ENCODE assay signal across 2 cellular contexts in the genomic region with DNA sequence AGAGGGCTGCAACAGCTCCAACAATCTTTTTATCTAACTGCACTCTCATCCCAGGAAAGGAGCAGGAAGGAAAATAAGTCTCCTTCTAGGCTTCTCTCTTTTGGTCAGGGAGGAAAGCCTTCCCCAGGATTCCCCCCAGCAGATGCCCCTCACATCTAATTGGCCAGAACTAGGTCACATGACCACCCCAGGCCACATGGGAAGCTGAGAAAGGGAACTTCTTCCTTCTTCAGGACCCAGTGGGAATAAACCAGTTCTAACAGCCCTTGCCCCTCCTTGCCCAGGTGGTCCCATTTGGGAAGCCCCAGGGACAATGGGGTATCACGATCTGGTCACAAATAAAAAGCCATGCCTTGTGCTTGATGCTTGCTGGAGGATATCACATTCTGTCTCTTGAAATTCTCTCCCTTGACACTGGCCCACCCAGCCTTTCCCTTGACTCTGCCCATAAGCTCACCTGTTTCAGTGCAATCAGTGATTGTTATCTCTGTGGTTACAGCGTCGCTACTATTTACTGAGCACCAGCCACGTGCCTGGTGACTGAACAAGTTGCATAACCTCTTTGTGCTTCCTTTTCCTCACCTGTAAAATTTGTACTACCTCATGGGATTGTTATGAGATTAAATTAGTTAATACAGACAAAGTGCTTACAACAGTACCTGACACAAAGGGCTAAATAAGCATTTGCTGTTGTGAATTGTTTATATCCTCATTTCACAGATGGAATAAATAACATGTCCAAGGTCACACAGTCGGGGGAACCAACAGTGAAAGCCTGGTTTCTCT.
TF ChIP-seq lines count a peak whose summit lies in the region.

No MANE protein-coding gene starts in this region.

TF ChIP-seq in IMR-90, 13 proteins besides CTCF, POLR2A, EP300 and RAD21:
- no peak for TF ChIP-seq NFE2L2 (IDR thresholded peaks at IDR 0.05; ENCODE audit: low read depth, low read length)
- peak; percentile 63 for TF ChIP-seq USF2 (IDR thresholded peaks at IDR 0.05; ENCODE audit: low read depth, low read length)

TF ChIP-seq in HepG2, 621 proteins besides CTCF, POLR2A, EP300 and RAD21 (continues in another document):
- TF ChIP-seq ZNF614 (CRISPR knock-in tag; IDR thresholded peaks at IDR 0.05; ENCODE audit: borderline replicate concordance) (peak; percentile 90), NONO (IDR thresholded peaks at IDR 0.05) (no peak), NONO (CRISPR knock-in tag; conservative IDR thresholded peaks at IDR 0.05) (peak; percentile 76), ZBTB33 (CRISPR knock-in tag; IDR thresholded peaks at IDR 0.05) (peak; percentile 53; the same call in 1 of the 2 replicates), SOX13 (IDR thresholded peaks at IDR 0.05) (peak; percentile 91), SOX13 (CRISPR knock-in tag; conservative IDR thresholded peaks at IDR 0.05 in 1 of 2, IDR thresholded peaks at IDR 0.05 in 1 of 2) (peak in 1 of 2 experiments; percentile 96; a peak in 2 of 4 replicates), ELF3 (CRISPR knock-in tag; IDR thresholded peaks at IDR 0.05) (peak; percentile 96), MNT (IDR thresholded peaks at IDR 0.05) (peak; percentile 35; the same call in 1 of the 2 replicates), RBFOX2 (IDR thresholded peaks at IDR 0.05; ENCODE audit: low read depth, low read length) (no peak), ZNF749 (CRISPR knock-in tag; IDR thresholded peaks at IDR 0.05; ENCODE audit: borderline replicate concordance) (peak; percentile 68; the same call in 1 of the 2 replicates), GATA4 (IDR thresholded peaks at IDR 0.05; ENCODE audit: borderline replicate concordance, low read depth) (peak; percentile 93), KLF6 (CRISPR knock-in tag; IDR thresholded peaks at IDR 0.05) (peak; percentile 60; the same call in 1 of the 2 replicates), KAT8 (CRISPR knock-in tag; IDR thresholded peaks at IDR 0.05) (peak; percentile 52), MED13 (CRISPR knock-in tag; IDR thresholded peaks at IDR 0.05) (no peak), SAP130 (CRISPR knock-in tag; IDR thresholded peaks at IDR 0.05; ENCODE audit: low read depth) (peak; percentile 87), GMEB1 (CRISPR knock-in tag; IDR thresholded peaks at IDR 0.05; ENCODE audit: borderline replicate concordance) (no peak), FOXM1 (CRISPR knock-in tag; IDR thresholded peaks at IDR 0.05) (no peak), CCDC6 (CRISPR knock-in tag; IDR thresholded peaks at IDR 0.05) (no peak), RCOR2 (CRISPR knock-in tag; IDR thresholded peaks at IDR 0.05) (peak; percentile 80), FOXP1 (IDR thresholded peaks at IDR 0.05) (no peak), FOXP1 (CRISPR knock-in tag; IDR thresholded peaks at IDR 0.05) (peak; percentile 89), RELA (CRISPR knock-in tag; IDR thresholded peaks at IDR 0.05) (no peak), STAG1 (CRISPR knock-in tag; IDR thresholded peaks at IDR 0.05) (no peak), MAFG (CRISPR knock-in tag; IDR thresholded peaks at IDR 0.05) (no peak), ZNF546 (CRISPR knock-in tag; conservative IDR thresholded peaks at IDR 0.05) (no peak), SNAPC2 (CRISPR knock-in tag; IDR thresholded peaks at IDR 0.05) (no peak), KDM4B (CRISPR knock-in tag; IDR thresholded peaks at IDR 0.05) (0 out of 2 replicates have a peak, but pooled peaks have one; percentile 37), HDAC2 (CRISPR knock-in tag; IDR thresholded peaks at IDR 0.05) (peak; percentile 90), KDM2A (CRISPR knock-in tag; IDR thresholded peaks at IDR 0.05; ENCODE audit: borderline replicate concordance, low read depth) (0 out of 2 replicates have a peak, but pooled peaks have one; percentile 55), ZNF205 (CRISPR knock-in tag; IDR thresholded peaks at IDR 0.05) (peak; percentile 89), THAP11 (CRISPR knock-in tag; IDR thresholded peaks at IDR 0.05) (peak; percentile 73), HNF4A (CRISPR knock-in tag; IDR thresholded peaks at IDR 0.05) (peak; percentile 63), ZNF556 (CRISPR knock-in tag; IDR thresholded peaks at IDR 0.05; ENCODE audit: borderline replicate concordance) (no peak), SMAD3 (CRISPR knock-in tag; IDR thresholded peaks at IDR 0.05) (peak; percentile 94), ETV5 (CRISPR knock-in tag; IDR thresholded peaks at IDR 0.05; ENCODE audit: borderline replicate concordance) (peak; percentile 56; the same call in 1 of the 2 replicates), ZNF275 (CRISPR knock-in tag; IDR thresholded peaks at IDR 0.05; ENCODE audit: borderline replicate concordance) (no peak), ZEB1 (IDR thresholded peaks at IDR 0.05; ENCODE audit: insufficient replicate concordance, low read depth) (peak; percentile 96), ZNF17 (CRISPR knock-in tag; IDR thresholded peaks at IDR 0.05) (no peak), TEAD2 (CRISPR knock-in tag; IDR thresholded peaks at IDR 0.05) (no peak), ZNF782 (CRISPR knock-in tag; IDR thresholded peaks at IDR 0.05; ENCODE audit: borderline replicate concordance) (no peak), HOXA9 (CRISPR knock-in tag; IDR thresholded peaks at IDR 0.05; ENCODE audit: borderline replicate concordance) (no peak), NCOA2 (CRISPR knock-in tag; IDR thresholded peaks at IDR 0.05) (peak; percentile 87)
- TF ChIP-seq, protein P1, sequence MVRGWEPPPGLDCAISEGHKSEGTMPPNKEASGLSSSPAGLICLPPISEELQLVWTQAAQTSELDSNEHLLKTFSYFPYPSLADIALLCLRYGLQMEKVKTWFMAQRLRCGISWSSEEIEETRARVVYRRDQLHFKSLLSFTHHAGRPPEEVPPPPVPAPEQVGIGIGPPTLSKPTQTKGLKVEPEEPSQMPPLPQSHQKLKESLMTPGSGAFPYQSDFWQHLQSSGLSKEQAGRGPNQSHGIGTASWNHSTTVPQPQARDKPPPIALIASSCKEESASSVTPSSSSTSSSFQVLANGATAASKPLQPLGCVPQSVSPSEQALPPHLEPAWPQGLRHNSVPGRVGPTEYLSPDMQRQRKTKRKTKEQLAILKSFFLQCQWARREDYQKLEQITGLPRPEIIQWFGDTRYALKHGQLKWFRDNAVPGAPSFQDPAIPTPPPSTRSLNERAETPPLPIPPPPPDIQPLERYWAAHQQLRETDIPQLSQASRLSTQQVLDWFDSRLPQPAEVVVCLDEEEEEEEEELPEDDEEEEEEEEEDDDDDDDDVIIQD (CRISPR knock-in tag; IDR thresholded peaks at IDR 0.05; ENCODE audit: low read depth): peak; percentile 32; the same call in 1 of the 2 replicates
- TF ChIP-seq, protein P2, sequence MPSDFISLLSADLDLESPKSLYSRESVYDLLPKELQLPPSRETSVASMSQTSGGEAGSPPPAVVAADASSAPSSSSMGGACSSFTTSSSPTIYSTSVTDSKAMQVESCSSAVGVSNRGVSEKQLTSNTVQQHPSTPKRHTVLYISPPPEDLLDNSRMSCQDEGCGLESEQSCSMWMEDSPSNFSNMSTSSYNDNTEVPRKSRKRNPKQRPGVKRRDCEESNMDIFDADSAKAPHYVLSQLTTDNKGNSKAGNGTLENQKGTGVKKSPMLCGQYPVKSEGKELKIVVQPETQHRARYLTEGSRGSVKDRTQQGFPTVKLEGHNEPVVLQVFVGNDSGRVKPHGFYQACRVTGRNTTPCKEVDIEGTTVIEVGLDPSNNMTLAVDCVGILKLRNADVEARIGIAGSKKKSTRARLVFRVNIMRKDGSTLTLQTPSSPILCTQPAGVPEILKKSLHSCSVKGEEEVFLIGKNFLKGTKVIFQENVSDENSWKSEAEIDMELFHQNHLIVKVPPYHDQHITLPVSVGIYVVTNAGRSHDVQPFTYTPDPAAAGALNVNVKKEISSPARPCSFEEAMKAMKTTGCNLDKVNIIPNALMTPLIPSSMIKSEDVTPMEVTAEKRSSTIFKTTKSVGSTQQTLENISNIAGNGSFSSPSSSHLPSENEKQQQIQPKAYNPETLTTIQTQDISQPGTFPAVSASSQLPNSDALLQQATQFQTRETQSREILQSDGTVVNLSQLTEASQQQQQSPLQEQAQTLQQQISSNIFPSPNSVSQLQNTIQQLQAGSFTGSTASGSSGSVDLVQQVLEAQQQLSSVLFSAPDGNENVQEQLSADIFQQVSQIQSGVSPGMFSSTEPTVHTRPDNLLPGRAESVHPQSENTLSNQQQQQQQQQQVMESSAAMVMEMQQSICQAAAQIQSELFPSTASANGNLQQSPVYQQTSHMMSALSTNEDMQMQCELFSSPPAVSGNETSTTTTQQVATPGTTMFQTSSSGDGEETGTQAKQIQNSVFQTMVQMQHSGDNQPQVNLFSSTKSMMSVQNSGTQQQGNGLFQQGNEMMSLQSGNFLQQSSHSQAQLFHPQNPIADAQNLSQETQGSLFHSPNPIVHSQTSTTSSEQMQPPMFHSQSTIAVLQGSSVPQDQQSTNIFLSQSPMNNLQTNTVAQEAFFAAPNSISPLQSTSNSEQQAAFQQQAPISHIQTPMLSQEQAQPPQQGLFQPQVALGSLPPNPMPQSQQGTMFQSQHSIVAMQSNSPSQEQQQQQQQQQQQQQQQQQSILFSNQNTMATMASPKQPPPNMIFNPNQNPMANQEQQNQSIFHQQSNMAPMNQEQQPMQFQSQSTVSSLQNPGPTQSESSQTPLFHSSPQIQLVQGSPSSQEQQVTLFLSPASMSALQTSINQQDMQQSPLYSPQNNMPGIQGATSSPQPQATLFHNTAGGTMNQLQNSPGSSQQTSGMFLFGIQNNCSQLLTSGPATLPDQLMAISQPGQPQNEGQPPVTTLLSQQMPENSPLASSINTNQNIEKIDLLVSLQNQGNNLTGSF (CRISPR knock-in tag; IDR thresholded peaks at IDR 0.05): no peak
- TF ChIP-seq, protein P3, sequence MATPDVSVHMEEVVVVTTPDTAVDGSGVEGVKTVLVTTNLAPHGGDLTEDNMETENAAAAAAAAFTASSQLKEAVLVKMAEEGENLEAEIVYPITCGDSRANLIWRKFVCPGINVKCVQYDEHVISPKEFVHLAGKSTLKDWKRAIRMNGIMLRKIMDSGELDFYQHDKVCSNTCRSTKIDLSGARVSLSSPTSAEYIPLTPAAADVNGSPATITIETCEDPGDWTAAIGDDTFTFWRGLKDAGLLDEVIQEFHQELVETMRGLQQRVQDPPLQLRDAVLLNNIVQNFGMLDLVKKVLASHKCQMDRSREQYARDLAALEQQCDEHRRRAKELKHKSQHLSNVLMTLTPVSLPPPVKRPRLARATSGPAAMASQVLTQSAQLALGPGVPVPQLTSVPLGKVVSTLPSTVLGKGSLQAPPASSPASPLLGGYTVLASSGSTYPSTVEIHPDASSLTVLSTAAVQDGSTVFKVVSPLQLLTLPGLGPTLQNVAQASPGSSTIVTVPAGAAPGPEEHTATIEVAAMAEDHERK (CRISPR knock-in tag; IDR thresholded peaks at IDR 0.05; ENCODE audit: low read depth): no peak
- TF ChIP-seq, protein P4, sequence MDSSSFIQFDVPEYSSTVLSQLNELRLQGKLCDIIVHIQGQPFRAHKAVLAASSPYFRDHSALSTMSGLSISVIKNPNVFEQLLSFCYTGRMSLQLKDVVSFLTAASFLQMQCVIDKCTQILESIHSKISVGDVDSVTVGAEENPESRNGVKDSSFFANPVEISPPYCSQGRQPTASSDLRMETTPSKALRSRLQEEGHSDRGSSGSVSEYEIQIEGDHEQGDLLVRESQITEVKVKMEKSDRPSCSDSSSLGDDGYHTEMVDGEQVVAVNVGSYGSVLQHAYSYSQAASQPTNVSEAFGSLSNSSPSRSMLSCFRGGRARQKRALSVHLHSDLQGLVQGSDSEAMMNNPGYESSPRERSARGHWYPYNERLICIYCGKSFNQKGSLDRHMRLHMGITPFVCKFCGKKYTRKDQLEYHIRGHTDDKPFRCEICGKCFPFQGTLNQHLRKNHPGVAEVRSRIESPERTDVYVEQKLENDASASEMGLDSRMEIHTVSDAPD (CRISPR knock-in tag; IDR thresholded peaks at IDR 0.05): 0 out of 2 replicates have a peak, but pooled peaks have one; percentile 42
